ENCODE assay signal across 11 cellular contexts in genomic region chr3:99534951-99535704, GRCh38.
DNase-seq lines count a peak whose midpoint lies in the region; ATAC-seq and TF ChIP-seq lines count a peak whose summit lies in the region.
"Had no signal": no experiment of that assay in that cellular context is flagged by ENCODE, and none has a peak within 500 bp of the region (broad histone marks: within the 10 kb centered on the region; RNA-seq: fewer than 3 reads in every experiment).

No MANE protein-coding gene starts in this region.

- no peak overlapping the region for H3K4me3 Mint-ChIP-seq in mesothelial cell of epicardium
- H3K4me3 Mint-ChIP-seq: activated naive CD4-positive, alpha-beta T cell treated with anti-CD3 and anti-CD28 coated beads for 36 hours had no signal

- peak overlapping the region; percentile 70 for H3K27ac Mint-ChIP-seq in mesothelial cell of epicardium
- H3K27ac Mint-ChIP-seq: activated naive CD4-positive, alpha-beta T cell treated with anti-CD3 and anti-CD28 coated beads for 36 hours had no signal

- in situ Hi-C loops in astrocyte of the cerebellum (cut with HindIII; ENCODE audit: low sequenced_read_pairs), result no loop called here

- DNase-seq in GM03348 (ENCODE audit: low spot score) (peak; percentile 23), astrocyte of the cerebellum (ENCODE audit: low read depth) (peak; percentile 66), mesothelial cell of epicardium (ENCODE audit: low spot score in 2 of 2, unreplicated experiment in 2 of 2) (no peak), SIG-M5 (lab: John Stamatoyannopoulos, UW) (no peak), KG1 (lab: John Stamatoyannopoulos, UW) (no peak), NAMALWA (ENCODE audit: low spot score) (no peak)
- DNase-seq in stimulated activated CD4-positive, alpha-beta T cell treated with anti-CD3 and anti-CD28 coated beads, Interleukin-1b, Interleukin-23, amount 100 ng/mL, for 48 hours, result no peak
- DNase-seq: activated naive CD4-positive, alpha-beta T cell treated with anti-CD3 and anti-CD28 coated beads for 36 hours; NCI-H82 had no signal

- H3K9me3 Mint-ChIP-seq in mesothelial cell of epicardium, result peaks cover 5% of the 10 kb centered on the region
- H3K9me3 Mint-ChIP-seq: activated naive CD4-positive, alpha-beta T cell treated with anti-CD3 and anti-CD28 coated beads for 36 hours had no signal

- no peaks in the 10 kb centered on the region for H3K27me3 Mint-ChIP-seq in mesothelial cell of epicardium (ENCODE audit: low read depth)

- TF ChIP-seq CTCF in astrocyte of the cerebellum (IDR thresholded peaks at IDR 0.05; ENCODE audit: low read depth, low read length, missing control alignments) (no peak), mesothelial cell of epicardium (IDR thresholded peaks at IDR 0.05; ENCODE audit: unreplicated experiment) (no peak)

- no peak overlapping the region for H3K4me3 ChIP-seq in astrocyte of the cerebellum (ENCODE audit: low read depth, low read length)
- H3K4me3 ChIP-seq: gastroesophageal sphincter had no signal

- ATAC-seq in HG02938 (IDR thresholded peaks at IDR 0.05; ENCODE audit: unreplicated experiment), result peak; percentile 43
- ATAC-seq: gastroesophageal sphincter had no signal

- peaks cover 29% of the 10 kb centered on the region for H3K4me1 Mint-ChIP-seq in mesothelial cell of epicardium

- no peaks in the 10 kb centered on the region for H3K36me3 Mint-ChIP-seq in mesothelial cell of epicardium

Comparison
In these comparisons a context has a peak if more than half of its experiments do, and no peak if none do; other contexts are left out.
1. DNase-seq: peak in GM03348 (single experiment) and astrocyte of the cerebellum (single experiment); none in mesothelial cell of epicardium (0 of 2), SIG-M5 (single experiment), stimulated activated CD4-positive, alpha-beta T cell treated with anti-CD3 and anti-CD28 coated beads, Interleukin-1b, Interleukin-23, amount 100 ng/mL, for 48 hours (single experiment), KG1 (single experiment) and NAMALWA (single experiment).